ENCODE assay signal across 8 cellular contexts in the genomic region with DNA sequence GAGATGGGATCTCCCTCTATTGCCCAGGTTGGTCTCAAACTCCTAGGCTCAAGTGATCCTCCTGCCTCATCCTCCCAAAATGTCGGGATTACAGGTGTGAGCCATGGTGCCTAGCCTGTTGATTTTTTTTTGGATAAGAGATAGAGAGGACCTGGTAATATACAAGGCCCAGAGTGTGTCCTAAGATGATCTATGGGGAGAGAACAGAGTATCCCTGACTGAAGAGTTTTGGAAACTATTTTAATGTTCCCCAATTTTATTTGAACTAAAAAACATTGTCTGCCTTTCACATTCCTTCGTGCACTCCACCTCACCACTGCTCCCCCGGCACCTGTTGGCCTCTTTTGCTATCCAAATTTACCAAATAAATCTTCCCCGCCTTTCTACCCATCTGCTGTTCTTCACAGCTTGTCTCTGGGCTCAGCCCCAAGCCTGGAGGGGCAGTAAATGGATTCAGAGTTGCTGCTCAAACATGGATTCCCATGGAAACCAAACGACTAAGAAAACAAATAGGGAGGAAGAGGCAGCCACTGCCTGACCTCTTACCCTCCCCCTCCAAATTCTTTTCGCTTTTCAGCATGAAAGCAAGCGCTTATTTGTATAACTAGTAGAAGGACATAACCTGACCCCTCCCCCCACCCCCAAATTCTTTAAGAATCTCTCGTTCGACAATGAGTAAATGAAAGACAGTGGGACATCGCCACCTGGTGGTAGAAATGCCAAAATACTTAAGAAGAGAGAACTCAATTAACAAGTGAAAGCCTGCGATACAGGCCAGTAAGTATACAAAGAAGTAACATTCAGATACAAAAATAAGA. TPM values are rescaled to one million over a fixed set of nuclear protein-coding genes. Genes with fewer than 3 reads are reported as not detected.
DNase-seq lines count a peak whose midpoint lies in the region; ATAC-seq lines count a peak whose summit lies in the region.

No MANE protein-coding gene starts in this region.

- H3K4me3 Mint-ChIP-seq in activated CD8-positive, alpha-beta T cell treated with anti-CD3 and anti-CD28 coated beads, Interleukin-2, amount 10 ng/mL, durations not matched to agents 7 days and 5 days, result peak overlapping the region; percentile 39

- POLR2A ChIA-PET in activated CD8-positive, alpha-beta T cell treated with anti-CD3 and anti-CD28 coated beads, Interleukin-2, amount 10 ng/mL, durations not matched to agents 7 days and 5 days (lab: Charles Lee), result interaction anchor here (0.9 to 1.9 kb wide), 2 partner anchors 46 to 59 kb away, joined by 3 to 9 read pairs; partner anchors contain the start of gene METTL3

- no peak overlapping the region for H3K27ac Mint-ChIP-seq in activated CD8-positive, alpha-beta T cell treated with anti-CD3 and anti-CD28 coated beads, Interleukin-2, amount 10 ng/mL, durations not matched to agents 7 days and 5 days

- peak; percentile 76 for ATAC-seq in activated CD8-positive, alpha-beta T cell treated with anti-CD3 and anti-CD28 coated beads, Interleukin-2, amount 10 ng/mL, durations not matched to agents 7 days and 5 days
- ATAC-seq in HG03439 (IDR thresholded peaks at IDR 0.05; ENCODE audit: unreplicated experiment), result no peak

- no peaks in the 10 kb centered on the region for H3K9me3 Mint-ChIP-seq in activated CD8-positive, alpha-beta T cell treated with anti-CD3 and anti-CD28 coated beads, Interleukin-2, amount 10 ng/mL, durations not matched to agents 7 days and 5 days (ENCODE audit: insufficient read depth)

- H3K4me1 Mint-ChIP-seq in activated CD8-positive, alpha-beta T cell treated with anti-CD3 and anti-CD28 coated beads, Interleukin-2, amount 10 ng/mL, durations not matched to agents 7 days and 5 days (ENCODE audit: low read depth), result peaks cover 6% of the 10 kb centered on the region

- peak; percentile 59 for DNase-seq in COLO829 (ENCODE audit: low spot score)
- DNase-seq in HPDE6-E6E7 (ENCODE audit: extremely low spot score), result peak; percentile 45
- DNase-seq in NCI-H774 (lab: John Stamatoyannopoulos, UW), result peak; percentile 96
- peak; percentile 87 for DNase-seq in activated CD8-positive, alpha-beta T cell treated with anti-CD3 and anti-CD28 coated beads, Interleukin-2, amount 10 ng/mL, durations not matched to agents 7 days and 5 days
- DNase-seq in effector CD8-positive, alpha-beta T cell (lab: John Stamatoyannopoulos, UW), result peak; percentile 72
- peak; percentile 82 to 87 for DNase-seq in lung microvascular endothelial cell (ENCODE audit: low read depth in 2 of 2)
- peak; percentile 39 to 50 (median 45) for DNase-seq in stimulated activated CD4-positive, alpha-beta T cell treated with anti-CD3 and anti-CD28 coated beads, TNF-alpha, amount 100 ng/mL, for 1 hour (ENCODE audit: low read depth in 3 of 3, low spot score in 1 of 3)

- H3K36me3 Mint-ChIP-seq in activated CD8-positive, alpha-beta T cell treated with anti-CD3 and anti-CD28 coated beads, Interleukin-2, amount 10 ng/mL, durations not matched to agents 7 days and 5 days (ENCODE audit: low read depth), result no peaks in the 10 kb centered on the region

- CTCF ChIA-PET in activated CD8-positive, alpha-beta T cell treated with anti-CD3 and anti-CD28 coated beads, Interleukin-2, amount 10 ng/mL, durations not matched to agents 7 days and 5 days (lab: Charles Lee), result interaction anchor here (0.6 to 6.8 kb wide), 14 partner anchors 30 to 282 kb away, joined by 3 to 86 read pairs (median 4); partner anchors contain the start of genes METTL3, RAB2B, SALL2 and TOX4

- H3K27me3 Mint-ChIP-seq in activated CD8-positive, alpha-beta T cell treated with anti-CD3 and anti-CD28 coated beads, Interleukin-2, amount 10 ng/mL, durations not matched to agents 7 days and 5 days (ENCODE audit: low read depth), result no peaks in the 10 kb centered on the region

RNA-seq across cellular contexts. Expression of gene OR10G3, which starts 22.6 kb away (rescaled TPM):
- total RNA-seq in activated CD8-positive, alpha-beta T cell treated with anti-CD3 and anti-CD28 coated beads, Interleukin-2, amount 10 ng/mL, durations not matched to agents 7 days and 5 days, result not detected
- total RNA-seq in lung microvascular endothelial cell, result not detected in 2 replicates

RNA-seq across cellular contexts. Expression of gene SALL2, which starts 31.1 kb away (rescaled TPM):
- total RNA-seq in activated CD8-positive, alpha-beta T cell treated with anti-CD3 and anti-CD28 coated beads, Interleukin-2, amount 10 ng/mL, durations not matched to agents 7 days and 5 days, result 1 to 10 TPM; 1.9 to 2.0 TPM
- total RNA-seq in lung microvascular endothelial cell, result 0.44 and 0.60 TPM in 2 replicates

RNA-seq across cellular contexts. Expression of gene METTL3, which starts 46.2 kb away (rescaled TPM):
- 10 to 100 TPM; 68.3 to 70.8 TPM for total RNA-seq in activated CD8-positive, alpha-beta T cell treated with anti-CD3 and anti-CD28 coated beads, Interleukin-2, amount 10 ng/mL, durations not matched to agents 7 days and 5 days
- total RNA-seq in lung microvascular endothelial cell, result 34.4 and 66.9 TPM in 2 replicates

Comparison
In these comparisons a context has a peak if more than half of its experiments do, and no peak if none do; other contexts are left out.
1. DNase-seq: peak in every context shown above with its lines; median percentile 96 in NCI-H774; 87 in activated CD8-positive, alpha-beta T cell treated with anti-CD3 and anti-CD28 coated beads, Interleukin-2, amount 10 ng/mL, durations not matched to agents 7 days and 5 days; 84 in lung microvascular endothelial cell; 72 in effector CD8-positive, alpha-beta T cell; 59 in COLO829; 45 in HPDE6-E6E7; 45 in stimulated activated CD4-positive, alpha-beta T cell treated with anti-CD3 and anti-CD28 coated beads, TNF-alpha, amount 100 ng/mL, for 1 hour.